ENCODE assay signal across 35 cellular contexts in the genomic region with DNA sequence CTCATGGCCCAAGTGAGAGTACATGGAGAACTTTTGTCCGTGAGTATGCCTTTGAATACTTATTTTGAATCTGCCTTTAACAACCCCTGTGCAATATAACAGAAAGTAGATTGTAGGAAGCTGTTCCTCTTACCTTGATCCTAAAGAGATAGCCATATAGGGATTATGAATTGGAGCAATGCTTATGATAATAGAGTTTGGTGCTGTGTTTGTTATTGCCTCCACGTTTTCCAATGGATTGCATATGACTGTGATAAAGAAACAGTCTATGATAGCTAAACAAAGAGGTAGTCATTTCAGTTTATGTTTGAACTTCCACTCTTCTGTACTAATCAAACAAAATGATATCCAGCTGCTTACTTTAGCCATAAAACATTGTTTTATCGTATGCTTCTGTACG.
"Had no signal": no experiment of that assay in that cellular context is flagged by ENCODE, and none has a peak within 500 bp of the region (broad histone marks: within the 10 kb centered on the region; RNA-seq: fewer than 3 reads in every experiment).

No MANE protein-coding gene starts in this region.

- DNase-seq: activated CD4-positive, alpha-beta memory T cell treated with anti-CD3 and anti-CD28 coated beads for 36 hours; activated CD4-positive, alpha-beta T cell treated with anti-CD3 and anti-CD28 coated beads for 36 hours; activated CD4-positive, alpha-beta T cell treated with anti-CD3 and anti-CD28 coated beads, Interleukin-2, amount 10 ng/mL, durations not matched to agents 24 days and 14 days; activated CD4-positive, CD25-positive, alpha-beta regulatory T cell; activated CD4-positive, CD25-positive, alpha-beta regulatory T cell treated with anti-CD3 and anti-CD28 coated beads, Interleukin-2, amount 50 U/mL, for 72 hours; activated CD8-positive, alpha-beta memory T cell treated with anti-CD3 and anti-CD28 coated beads, Interleukin-2, amount 10 ng/mL, durations not matched to agents 7 days and 5 days; activated CD8-positive, alpha-beta memory T cell treated with anti-CD3 and anti-CD28 coated beads, Interleukin-2, amount 50 U/mL, for 4 hours; activated CD8-positive, alpha-beta T cell treated with anti-CD3 and anti-CD28 coated beads, Interleukin-2, amount 10 ng/mL, durations not matched to agents 7 days and 5 days; activated effector memory CD4-positive, alpha-beta T cell treated with anti-CD3 and anti-CD28 coated beads, Interleukin-2, amount 50 U/mL, for 16 hours; activated naive CD4-positive, alpha-beta T cell treated with anti-CD3 and anti-CD28 coated beads for 36 hours; activated naive CD8-positive, alpha-beta T cell treated with anti-CD3 and anti-CD28 coated beads for 36 hours; activated naive CD8-positive, alpha-beta T cell treated with anti-CD3 and anti-CD28 coated beads, Interleukin-2, amount 50 U/mL, for 24 hours; activated T-cell treated with anti-CD3 and anti-CD28 coated beads, Interleukin-2, amount 50 U/mL, for 1 hour; activated T-cell treated with anti-CD3 and anti-CD28 coated beads, Interleukin-2, amount 50 U/mL, for 48 hours; adrenal gland; amygdala; aorta; body of pancreas; central memory CD4-positive, alpha-beta T cell; cerebellar nuclear complex; dorsolateral prefrontal cortex; effector memory CD4-positive, alpha-beta T cell; endodermal cell; foreskin fibroblast; head of caudate nucleus; T-helper 2 cell had no signal

- H3K4me3 ChIP-seq: adrenal gland, body of pancreas, breast epithelium, cardiac muscle cell, coronary artery, dorsolateral prefrontal cortex had no signal

- H3K4me3 Mint-ChIP-seq: activated CD4-positive, alpha-beta memory T cell treated with anti-CD3 and anti-CD28 coated beads for 36 hours; activated CD4-positive, alpha-beta T cell treated with anti-CD3 and anti-CD28 coated beads for 36 hours; activated CD4-positive, alpha-beta T cell treated with anti-CD3 and anti-CD28 coated beads, Interleukin-2, amount 10 ng/mL, durations not matched to agents 24 days and 14 days; activated CD8-positive, alpha-beta memory T cell treated with anti-CD3 and anti-CD28 coated beads, Interleukin-2, amount 10 ng/mL, durations not matched to agents 7 days and 5 days; activated CD8-positive, alpha-beta T cell treated with anti-CD3 and anti-CD28 coated beads, Interleukin-2, amount 10 ng/mL, durations not matched to agents 7 days and 5 days; activated naive CD4-positive, alpha-beta T cell treated with anti-CD3 and anti-CD28 coated beads for 36 hours; activated naive CD4-positive, alpha-beta T cell treated with anti-CD3 and anti-CD28 coated beads, Interleukin-2, amount 50 U/mL, for 24 hours; activated naive CD8-positive, alpha-beta T cell treated with anti-CD3 and anti-CD28 coated beads for 36 hours; activated naive CD8-positive, alpha-beta T cell treated with anti-CD3 and anti-CD28 coated beads, Interleukin-2, amount 50 U/mL, for 24 hours; activated T-helper 1 cell treated with anti-CD3 and anti-CD28 coated beads, Interleukin-12 subunit alpha, Interleukin-12 subunit beta, Interleukin-2, Interleukin-4 antibody, amounts not matched to agents 30 ng/mL and 10 ng/mL and 1 ng/mL, durations not matched to agents 14 hours and 24 hours and 36 hours; dendritic cell treated with granulocyte-macrophage colony-stimulating factor and Interleukin-4, amounts not matched to agents 40 ng/mL and 50 ng/mL, for 4 days; endodermal cell had no signal

- FAIRE-seq: frontal cortex had no signal

- ATAC-seq: activated CD4-positive, alpha-beta T cell treated with anti-CD3 and anti-CD28 coated beads for 36 hours; activated CD8-positive, alpha-beta memory T cell treated with anti-CD3 and anti-CD28 coated beads, Interleukin-2, amount 10 ng/mL, durations not matched to agents 7 days and 5 days; activated CD8-positive, alpha-beta T cell treated with anti-CD3 and anti-CD28 coated beads, Interleukin-2, amount 10 ng/mL, durations not matched to agents 7 days and 5 days; activated naive CD8-positive, alpha-beta T cell treated with anti-CD3 and anti-CD28 coated beads, Interleukin-2, amount 50 U/mL, for 24 hours; body of pancreas; esophagus mucosa had no signal

- H3K4me1 ChIP-seq: body of pancreas, breast epithelium had no signal

- H3K9me3 Mint-ChIP-seq: activated CD4-positive, alpha-beta memory T cell treated with anti-CD3 and anti-CD28 coated beads for 36 hours; activated CD4-positive, alpha-beta T cell treated with anti-CD3 and anti-CD28 coated beads, Interleukin-2, amount 10 ng/mL, durations not matched to agents 24 days and 14 days; activated naive CD4-positive, alpha-beta T cell treated with anti-CD3 and anti-CD28 coated beads for 36 hours; activated naive CD4-positive, alpha-beta T cell treated with anti-CD3 and anti-CD28 coated beads, Interleukin-2, amount 50 U/mL, for 24 hours; activated naive CD8-positive, alpha-beta T cell treated with anti-CD3 and anti-CD28 coated beads for 36 hours; activated naive CD8-positive, alpha-beta T cell treated with anti-CD3 and anti-CD28 coated beads, Interleukin-2, amount 50 U/mL, for 24 hours; activated T-helper 1 cell treated with anti-CD3 and anti-CD28 coated beads, Interleukin-12 subunit alpha, Interleukin-12 subunit beta, Interleukin-2, Interleukin-4 antibody, amounts not matched to agents 30 ng/mL and 10 ng/mL and 1 ng/mL, durations not matched to agents 14 hours and 24 hours and 36 hours; activated T-helper 2 cell treated with anti-CD3 and anti-CD28 coated beads, Interferon-gamma antibody, Interleukin-2, Interleukin-4, amounts not matched to agents 10 μg/mL and 5 μg/mL and 100 μg/mL, durations not matched to agents 14 hours and 24 hours and 36 hours; dendritic cell treated with granulocyte-macrophage colony-stimulating factor and Interleukin-4, amounts not matched to agents 40 ng/mL and 50 ng/mL, for 4 days had no signal

- H3K27ac ChIP-seq: adrenal gland, body of pancreas, breast epithelium, cardiac muscle cell, coronary artery, dorsolateral prefrontal cortex had no signal

- H3K27ac Mint-ChIP-seq: activated CD4-positive, alpha-beta memory T cell treated with anti-CD3 and anti-CD28 coated beads for 36 hours; activated CD4-positive, alpha-beta T cell treated with anti-CD3 and anti-CD28 coated beads for 36 hours; activated CD4-positive, alpha-beta T cell treated with anti-CD3 and anti-CD28 coated beads, Interleukin-2, amount 10 ng/mL, durations not matched to agents 24 days and 14 days; activated CD8-positive, alpha-beta memory T cell treated with anti-CD3 and anti-CD28 coated beads, Interleukin-2, amount 10 ng/mL, durations not matched to agents 7 days and 5 days; activated CD8-positive, alpha-beta T cell treated with anti-CD3 and anti-CD28 coated beads, Interleukin-2, amount 10 ng/mL, durations not matched to agents 7 days and 5 days; activated naive CD4-positive, alpha-beta T cell treated with anti-CD3 and anti-CD28 coated beads for 36 hours; activated naive CD4-positive, alpha-beta T cell treated with anti-CD3 and anti-CD28 coated beads, Interleukin-2, amount 50 U/mL, for 24 hours; activated naive CD8-positive, alpha-beta T cell treated with anti-CD3 and anti-CD28 coated beads for 36 hours; activated naive CD8-positive, alpha-beta T cell treated with anti-CD3 and anti-CD28 coated beads, Interleukin-2, amount 50 U/mL, for 24 hours; activated T-helper 1 cell treated with anti-CD3 and anti-CD28 coated beads, Interleukin-12 subunit alpha, Interleukin-12 subunit beta, Interleukin-2, Interleukin-4 antibody, amounts not matched to agents 30 ng/mL and 10 ng/mL and 1 ng/mL, durations not matched to agents 14 hours and 24 hours and 36 hours; activated T-helper 2 cell treated with anti-CD3 and anti-CD28 coated beads, Interferon-gamma antibody, Interleukin-2, Interleukin-4, amounts not matched to agents 10 μg/mL and 5 μg/mL and 100 μg/mL, durations not matched to agents 14 hours and 24 hours and 36 hours; dendritic cell treated with granulocyte-macrophage colony-stimulating factor and Interleukin-4, amounts not matched to agents 40 ng/mL and 50 ng/mL, for 4 days; endodermal cell had no signal

- H3K27me3 Mint-ChIP-seq: activated CD4-positive, alpha-beta memory T cell treated with anti-CD3 and anti-CD28 coated beads for 36 hours; activated CD4-positive, alpha-beta T cell treated with anti-CD3 and anti-CD28 coated beads, Interleukin-2, amount 10 ng/mL, durations not matched to agents 24 days and 14 days; activated CD8-positive, alpha-beta memory T cell treated with anti-CD3 and anti-CD28 coated beads, Interleukin-2, amount 10 ng/mL, durations not matched to agents 7 days and 5 days; activated naive CD4-positive, alpha-beta T cell treated with anti-CD3 and anti-CD28 coated beads, Interleukin-2, amount 50 U/mL, for 24 hours; activated naive CD8-positive, alpha-beta T cell treated with anti-CD3 and anti-CD28 coated beads, Interleukin-2, amount 50 U/mL, for 24 hours; dendritic cell treated with granulocyte-macrophage colony-stimulating factor and Interleukin-4, amounts not matched to agents 40 ng/mL and 50 ng/mL, for 4 days had no signal

- H3K36me3 Mint-ChIP-seq: activated CD4-positive, alpha-beta memory T cell treated with anti-CD3 and anti-CD28 coated beads for 36 hours; activated CD8-positive, alpha-beta memory T cell treated with anti-CD3 and anti-CD28 coated beads, Interleukin-2, amount 10 ng/mL, durations not matched to agents 7 days and 5 days; activated naive CD4-positive, alpha-beta T cell treated with anti-CD3 and anti-CD28 coated beads, Interleukin-2, amount 50 U/mL, for 24 hours; activated naive CD8-positive, alpha-beta T cell treated with anti-CD3 and anti-CD28 coated beads for 36 hours had no signal

- H3K27me3 ChIP-seq: adrenal gland, body of pancreas, breast epithelium, cardiac muscle cell, dorsolateral prefrontal cortex had no signal

- H3K9me3 ChIP-seq: adrenal gland, body of pancreas, breast epithelium had no signal

- H3K36me3 ChIP-seq: adrenal gland, breast epithelium, cardiac muscle cell had no signal

- H3K4me1 Mint-ChIP-seq: activated CD4-positive, alpha-beta T cell treated with anti-CD3 and anti-CD28 coated beads for 36 hours; activated CD4-positive, alpha-beta T cell treated with anti-CD3 and anti-CD28 coated beads, Interleukin-2, amount 10 ng/mL, durations not matched to agents 24 days and 14 days; activated CD8-positive, alpha-beta memory T cell treated with anti-CD3 and anti-CD28 coated beads, Interleukin-2, amount 10 ng/mL, durations not matched to agents 7 days and 5 days; activated naive CD4-positive, alpha-beta T cell treated with anti-CD3 and anti-CD28 coated beads, Interleukin-2, amount 50 U/mL, for 24 hours; activated naive CD8-positive, alpha-beta T cell treated with anti-CD3 and anti-CD28 coated beads for 36 hours; activated naive CD8-positive, alpha-beta T cell treated with anti-CD3 and anti-CD28 coated beads, Interleukin-2, amount 50 U/mL, for 24 hours had no signal
